19 cellular contexts compared by ENCODE assay signal in the genomic region with DNA sequence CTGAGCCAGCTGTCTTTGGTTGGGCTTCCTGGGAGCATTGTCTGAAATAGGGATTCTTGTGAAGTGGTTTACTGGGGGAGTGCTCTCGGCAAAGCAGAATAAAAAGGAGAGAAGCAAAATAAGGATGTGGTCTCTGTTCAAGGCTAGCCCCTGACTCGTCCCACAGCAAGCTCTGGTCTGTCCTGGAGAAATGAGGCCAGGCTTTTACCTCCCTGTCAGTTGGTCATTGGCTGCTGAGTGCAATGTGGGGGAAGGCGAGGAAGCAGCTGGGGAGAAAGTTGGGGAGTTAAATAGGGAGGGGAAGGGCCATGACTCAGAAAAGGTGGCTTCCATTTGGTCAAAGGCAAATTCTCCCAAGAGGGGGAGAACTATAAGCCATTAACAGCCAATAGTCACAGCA.
"Had no signal": no experiment of that assay in that cellular context is flagged by ENCODE, and none has a peak within 500 bp of the region (broad histone marks: within the 10 kb centered on the region; RNA-seq: fewer than 3 reads in every experiment).

No MANE protein-coding gene starts in this region.

- H3K4me3 ChIP-seq: cardiac muscle cell, lower lobe of right lung, right atrium auricular region, vagina had no signal

- H3K36me3 ChIP-seq: cardiac muscle cell, lower lobe of right lung, right atrium auricular region, vagina had no signal

- ATAC-seq: activated CD4-positive, CD25-positive, alpha-beta regulatory T cell treated with anti-CD3 and anti-CD28 coated beads, Interleukin-2, amount 50 U/mL, for 24 hours; activated CD8-positive, alpha-beta T cell treated with anti-CD3 and anti-CD28 coated beads, Interleukin-2, amount 10 ng/mL, durations not matched to agents 7 days and 5 days; activated T-cell treated with anti-CD3 and anti-CD28 coated beads, Interleukin-2, amount 50 U/mL, for 4 hours; effector memory CD8-positive, alpha-beta T cell; lower lobe of right lung; stimulated activated naive CD8-positive, alpha-beta T cell treated with anti-CD3 and anti-CD28 coated beads, Interleukin-15, Interleukin-2, amounts not matched to agents 100 U/mL and 50 U/mL, for 24 hours had no signal

- H3K27ac ChIP-seq: cardiac muscle cell, lower lobe of right lung, right atrium auricular region, vagina had no signal

- H3K27me3 ChIP-seq: cardiac muscle cell, right atrium auricular region, vagina had no signal

- H3K4me1 ChIP-seq: lower lobe of right lung had no signal

- H3K9me3 ChIP-seq: lower lobe of right lung, right atrium auricular region, vagina had no signal

- DNase-seq: activated CD4-positive, alpha-beta T cell treated with anti-CD3 and anti-CD28 coated beads, Interleukin-2, amount 10 ng/mL, durations not matched to agents 7 days and 5 days; activated CD8-positive, alpha-beta T cell treated with anti-CD3 and anti-CD28 coated beads, Interleukin-2, amount 10 ng/mL, durations not matched to agents 7 days and 5 days; activated naive CD4-positive, alpha-beta T cell treated with anti-CD3 and anti-CD28 coated beads, Interleukin-2, amount 50 U/mL, for 16 hours; activated T-cell treated with anti-CD3 and anti-CD28 coated beads, Interleukin-2, amount 50 U/mL, for 4 hours; effector memory CD8-positive, alpha-beta T cell; foreskin fibroblast; glutamatergic neuron; hypothalamus; islet precursor cell; lower lobe of right lung; nephron progenitor cell; occipital lobe; stimulated activated naive CD8-positive, alpha-beta T cell treated with anti-CD3 and anti-CD28 coated beads, Interleukin-15, Interleukin-2, amounts not matched to agents 100 U/mL and 50 U/mL, for 24 hours; T1000; trophoblast cell had no signal
